In genomic region chr7:43727003-43727402, GRCh38 we compare ENCODE assay signal across 17 cellular contexts. TPM values are rescaled to one million over a fixed set of nuclear protein-coding genes. Genes with fewer than 3 reads are reported as not detected.
DNase-seq lines count a peak whose midpoint lies in the region; ATAC-seq, FAIRE-seq and TF ChIP-seq lines count a peak whose summit lies in the region.
"Had no signal": no experiment of that assay in that cellular context is flagged by ENCODE, and none has a peak within 500 bp of the region (broad histone marks: within the 10 kb centered on the region; RNA-seq: fewer than 3 reads in every experiment).

No MANE protein-coding gene starts in this region.

- FAIRE-seq in HepG2 (lab: Jason Lieb, UNC) (no peak), urothelium cell line (lab: Jason Lieb, UNC) (peak; percentile 35)
- FAIRE-seq: G401.6 had no signal

- H4K20me1 ChIP-seq in HepG2 (ENCODE audit: insufficient read depth, low read length), result peaks cover 5% of the 10 kb centered on the region; the same call in 1 of the 2 replicates
- no peaks in the 10 kb centered on the region for H4K20me1 ChIP-seq in OCI-LY1 (ENCODE audit: insufficient read depth, low read length)
- H4K20me1 ChIP-seq in fibroblast of lung (ENCODE audit: control insufficient read depth, extremely low read depth, insufficient read depth, low read length), result no peaks in the 10 kb centered on the region

- H3K27me3 ChIP-seq in HepG2 (ENCODE audit: control insufficient read depth in 1 of 2, insufficient read depth in 2 of 2, low read length in 2 of 2), result no peaks in the 10 kb centered on the region; a peak in 1 of 5 replicates
- H3K27me3 ChIP-seq in right lobe of liver, result no peaks in the 10 kb centered on the region
- H3K27me3 ChIP-seq in OCI-LY1 (ENCODE audit: insufficient read depth, low read length), result no peaks in the 10 kb centered on the region
- no peaks in the 10 kb centered on the region for H3K27me3 ChIP-seq in fibroblast of lung (ENCODE audit: control insufficient read depth, insufficient read depth, low read length)
- H3K27me3 ChIP-seq: testis had no signal

- no peak for TF ChIP-seq RAD21 in HepG2 (CRISPR knock-in tag; IDR thresholded peaks at IDR 0.05)

- POLR2A ChIA-PET in HepG2 (lab: Yijun Ruan, JAX), result no interaction called here

- H3K9me2 ChIP-seq in OCI-LY1 (ENCODE audit: low read depth, low read length), result no peaks in the 10 kb centered on the region

- no peak for DNase-seq in HepG2 (ENCODE audit: low spot score)
- no peak for DNase-seq in right lobe of liver
- no peak for DNase-seq in fibroblast of lung (ENCODE audit: low read depth in 2 of 2)
- no peak for DNase-seq in urothelium cell line (ENCODE audit: low spot score)
- no peak for DNase-seq in SW480 (ENCODE audit: low spot score)
- no peak for DNase-seq in epidermal melanocyte (ENCODE audit: insufficient read length, low spot score)
- DNase-seq: activated CD8-positive, alpha-beta memory T cell treated with anti-CD3 and anti-CD28 coated beads, Interleukin-2, amount 50 U/mL, for 4 hours; aorta; head of caudate nucleus; NCI-H2029 treated with DMSO at 0.1 percent for 48 hours; SHP77; testis had no signal

- no peak for TF ChIP-seq CTCF in HepG2 (CRISPR knock-in tag; IDR thresholded peaks at IDR 0.05)
- TF ChIP-seq CTCF in right lobe of liver (IDR thresholded peaks at IDR 0.05), result no peak
- no peak for TF ChIP-seq CTCF in OCI-LY1 (IDR thresholded peaks at IDR 0.05; ENCODE audit: low read length)
- TF ChIP-seq CTCF in fibroblast of lung (conservative IDR thresholded peaks at IDR 0.05 in 1 of 2, IDR thresholded peaks at IDR 0.05 in 1 of 2; ENCODE audit: low read depth in 1 of 2, low read length in 2 of 2), result no peak

- TF ChIP-seq EP300 in HepG2 (IDR thresholded peaks at IDR 0.05; ENCODE audit: low read depth in 2 of 2, low read length in 2 of 2) (no peak), HepG2 (CRISPR knock-in tag; IDR thresholded peaks at IDR 0.05; ENCODE audit: borderline replicate concordance) (no peak)

- no peak overlapping the region for H3K9ac ChIP-seq in HepG2 (ENCODE audit: insufficient read depth, low read depth, low read length)
- H3K9ac ChIP-seq in OCI-LY1 (ENCODE audit: low read length), result no peak overlapping the region
- no peak overlapping the region for H3K9ac ChIP-seq in fibroblast of lung (ENCODE audit: insufficient read depth, low read length)

- no peak for ATAC-seq in HepG2
- ATAC-seq in right lobe of liver, result no peak
- ATAC-seq in GM18858 (IDR thresholded peaks at IDR 0.05; ENCODE audit: unreplicated experiment), result no peak
- ATAC-seq: esophagus mucosa had no signal

- H2AFZ ChIP-seq in HepG2 (ENCODE audit: low read length), result no peak overlapping the region
- no peak overlapping the region for H2AFZ ChIP-seq in OCI-LY1 (ENCODE audit: low read length)
- no peak overlapping the region for H2AFZ ChIP-seq in fibroblast of lung (ENCODE audit: low read length)

- no TSS peak for BruUV-seq in HepG2 (replicated peaks; lab: Mats Ljungman, UMichigan)

- H3K4me3 ChIP-seq in HepG2 (replicated peaks in 1 of 3; ENCODE audit: insufficient read depth in 1 of 3, low read depth in 2 of 3, low read length in 3 of 3) (peak overlapping the region in 1 of 3 experiments; percentile 11; a peak in 1 of 6 replicates), right lobe of liver (no peak overlapping the region), OCI-LY1 (ENCODE audit: low read depth, low read length, poor library complexity, severe bottlenecking) (peak overlapping the region; percentile 78), fibroblast of lung (replicated peaks in 1 of 4; ENCODE audit: control extremely low read depth in 1 of 4, insufficient read depth in 1 of 4, low read depth in 3 of 4, low read length in 4 of 4) (no peak overlapping the region)
- H3K4me3 ChIP-seq: coronary artery, testis had no signal

- CTCF ChIA-PET in HepG2 (lab: Yijun Ruan, JAX; ENCODE audit: low intra/inter-chr PET ratio, low total read pairs), result interaction anchor here (3.0 kb wide), 1 partner anchor 112 kb away, joined by 14 read pairs; no protein-coding TSS in a partner anchor

- H3K27ac ChIP-seq in HepG2 (ENCODE audit: extremely low read length, insufficient read depth, low read length), result no peak overlapping the region
- no peak overlapping the region for H3K27ac ChIP-seq in right lobe of liver
- H3K27ac ChIP-seq in OCI-LY1 (ENCODE audit: low read depth, low read length, poor library complexity, severe bottlenecking), result no peak overlapping the region
- no peak overlapping the region for H3K27ac ChIP-seq in fibroblast of lung (ENCODE audit: insufficient read depth, low read length)
- H3K27ac ChIP-seq: coronary artery, testis had no signal

- H3K9me3 ChIP-seq in HepG2 (ENCODE audit: low read length), result no peaks in the 10 kb centered on the region
- H3K9me3 ChIP-seq in right lobe of liver, result no peaks in the 10 kb centered on the region
- 0 out of 2 replicates have a peak, but pooled peaks cover 3% of the 10 kb centered on the region for H3K9me3 ChIP-seq in OCI-LY1 (ENCODE audit: low read length)
- H3K9me3 ChIP-seq in fibroblast of lung (ENCODE audit: control insufficient read depth, insufficient read depth, low read depth, low read length), result no peaks in the 10 kb centered on the region
- H3K9me3 ChIP-seq: testis had no signal

- H3K4me2 ChIP-seq in HepG2 (ENCODE audit: low read depth, low read length) (peak overlapping the region; percentile 56), OCI-LY1 (ENCODE audit: low read length) (peak overlapping the region; percentile 28), fibroblast of lung (ENCODE audit: extremely low read depth, insufficient read depth, low read length) (peak overlapping the region; percentile 25)

- peaks cover 67% of the 10 kb centered on the region for H3K79me2 ChIP-seq in HepG2 (ENCODE audit: insufficient read depth, low read length)
- H3K79me2 ChIP-seq in OCI-LY1 (ENCODE audit: insufficient read depth, low read length), result peaks cover 65% of the 10 kb centered on the region
- H3K79me2 ChIP-seq in fibroblast of lung (ENCODE audit: control insufficient read depth, insufficient read depth, low read length), result peaks cover 36% of the 10 kb centered on the region

- H3K36me3 ChIP-seq in HepG2 (replicated peaks in 1 of 2; ENCODE audit: control insufficient read depth in 1 of 2, insufficient read depth in 2 of 2, low read length in 2 of 2), result no peaks in the 10 kb centered on the region; a peak in 1 of 5 replicates
- H3K36me3 ChIP-seq in right lobe of liver, result no peaks in the 10 kb centered on the region
- H3K36me3 ChIP-seq in OCI-LY1 (ENCODE audit: insufficient read depth, low read length), result peaks cover 17% of the 10 kb centered on the region
- no peaks in the 10 kb centered on the region for H3K36me3 ChIP-seq in fibroblast of lung (ENCODE audit: control insufficient read depth, insufficient read depth, low read length)

- H3F3A ChIP-seq in OCI-LY1 (ENCODE audit: insufficient read depth, low read length), result no peaks in the 10 kb centered on the region

- intact Hi-C loops in HepG2 (cut with micrococcal nuclease; ENCODE audit: unreplicated experiment), result no loop called here
- intact Hi-C loops in right lobe of liver (cut with DNase I), result loop anchor here in 1 of 2 donors (10.0 kb wide), 1 partner anchor 142 kb away; the partner anchor contains the start of gene STK17A

- H3K4me1 ChIP-seq in HepG2 (ENCODE audit: insufficient read depth, low read length) (peaks cover 38% of the 10 kb centered on the region), right lobe of liver (peaks cover 0 to 15% (median 2%) of the 10 kb centered on the region in 4 donors), OCI-LY1 (ENCODE audit: insufficient read depth, low read length, severe bottlenecking) (peaks cover 24% of the 10 kb centered on the region), fibroblast of lung (ENCODE audit: control insufficient read depth, extremely low read depth, insufficient read depth, low read length) (peaks cover 2% of the 10 kb centered on the region)

- in situ Hi-C loops in HepG2 (cut with HindIII; ENCODE audit: extremely low pct_ligation_motif_present, low pct_unique_long_range_greater_than_20kb), result no loop called here

- TF ChIP-seq POLR2A in HepG2 (IDR thresholded peaks at IDR 0.05; ENCODE audit: insufficient read depth in 1 of 2, low read depth in 2 of 2, low read length in 2 of 2) (no peak), right lobe of liver (IDR thresholded peaks at IDR 0.05) (no peak)

- WGBS in HepG2 (ENCODE audit: low lambda C conversion rate), result 87% methylated on average over 5 of the region's 5 CpGs
- WGBS in right lobe of liver (ENCODE audit: insufficient coverage, low coverage, low lambda C conversion rate, missing lambda C conversion rate), result 89% methylated on average over 5 of the region's 5 CpGs

RNA-seq across cellular contexts. Expression of gene COA1, which starts 2.3 kb away (rescaled TPM):
- total RNA-seq in HepG2 (2016; rRNA removed; fragmentation: Illumina TruSeq; extraction: Trizol), result 65.7 and 73.8 TPM in 2 replicates
- 55.7 and 58.2 TPM in 2 replicates for total RNA-seq in HepG2 (2016; cell fraction: cytosol; rRNA removed; fragmentation: Illumina TruSeq; extraction: Trizol; ENCODE audit: low read depth)
- total RNA-seq in HepG2 (2016; cell fraction: insoluble cytoplasmic fraction; rRNA removed; fragmentation: Illumina TruSeq; extraction: Trizol), result 70.5 and 77.2 TPM in 2 replicates
- 72.3 and 77.3 TPM in 2 replicates for total RNA-seq in HepG2 (2016; cell fraction: membrane; rRNA removed; fragmentation: Illumina TruSeq; extraction: Trizol)
- 76.7 and 96.2 TPM in 2 replicates for total RNA-seq in HepG2 (2016; cell fraction: nucleus; rRNA removed; fragmentation: Illumina TruSeq; extraction: Trizol)
- 32.1 and 33.2 TPM in 2 replicates for polyA plus RNA-seq in HepG2 (2011; rRNA removed)
- polyA plus RNA-seq in HepG2 (2011; cell fraction: cytosol; rRNA removed), result 26.3 and 35.6 TPM in 2 replicates
- polyA plus RNA-seq in HepG2 (2011; cell fraction: nucleus; rRNA removed), result 25.4 and 32.3 TPM in 2 replicates
- 50.0 and 53.2 TPM in 2 replicates for polyA plus RNA-seq in HepG2 (2012)
- 44.5 and 61.1 TPM in 2 replicates for polyA plus RNA-seq in HepG2 (2016; cell fraction: cytosol; fragmentation: Illumina TruSeq; extraction: Trizol; ENCODE audit: low read depth)
- polyA plus RNA-seq in HepG2 (2016; cell fraction: insoluble cytoplasmic fraction; fragmentation: Illumina TruSeq; extraction: Trizol; ENCODE audit: low read depth), result 79.5 and 94.9 TPM in 2 replicates
- 74.5 and 82.3 TPM in 2 replicates for polyA plus RNA-seq in HepG2 (2016; cell fraction: membrane; fragmentation: Illumina TruSeq; extraction: Trizol; ENCODE audit: low read depth)
- 75.3 and 81.4 TPM in 2 replicates for polyA plus RNA-seq in HepG2 (2016; cell fraction: nucleus; fragmentation: Illumina TruSeq; extraction: Trizol; ENCODE audit: insufficient read depth, low read depth)
- 53.0 and 124 TPM in 2 replicates for polyA minus RNA-seq in HepG2 (2011; rRNA and poly(A)+ RNA removed; ENCODE audit: low replicate concordance)
- 14.2 and 15.8 TPM in 2 replicates for polyA minus RNA-seq in HepG2 (2011; cell fraction: cytosol; rRNA and poly(A)+ RNA removed)
- polyA minus RNA-seq in HepG2 (2011; cell fraction: nucleus; rRNA and poly(A)+ RNA removed), result 105 and 106 TPM in 2 replicates
- total RNA-seq in right lobe of liver, result 10 to 100 TPM; 15.8 to 35.6 (median 19.9) TPM
- 34.2 and 39.6 TPM in 2 replicates for total RNA-seq in fibroblast of lung
- 28.8 and 30.7 TPM in 2 replicates for polyA plus RNA-seq in fibroblast of lung
- 41.2 and 48.5 TPM in 2 replicates for polyA plus RNA-seq in fibroblast of lung (2012)
- 15.1 and 31.4 TPM in 2 replicates for polyA minus RNA-seq in fibroblast of lung (ENCODE audit: low replicate concordance)

RNA-seq across cellular contexts. Expression of gene BLVRA, which starts 31.5 kb away (rescaled TPM):
- total RNA-seq in HepG2 (2016; rRNA removed; fragmentation: Illumina TruSeq; extraction: Trizol), result 64.2 and 95.5 TPM in 2 replicates
- total RNA-seq in HepG2 (2016; cell fraction: cytosol; rRNA removed; fragmentation: Illumina TruSeq; extraction: Trizol; ENCODE audit: low read depth), result 21.9 and 23.4 TPM in 2 replicates
- 67.8 and 102 TPM in 2 replicates for total RNA-seq in HepG2 (2016; cell fraction: insoluble cytoplasmic fraction; rRNA removed; fragmentation: Illumina TruSeq; extraction: Trizol)
- 20.5 and 21.4 TPM in 2 replicates for total RNA-seq in HepG2 (2016; cell fraction: membrane; rRNA removed; fragmentation: Illumina TruSeq; extraction: Trizol)
- 27.3 and 29.0 TPM in 2 replicates for total RNA-seq in HepG2 (2016; cell fraction: nucleus; rRNA removed; fragmentation: Illumina TruSeq; extraction: Trizol)
- polyA plus RNA-seq in HepG2 (2011; rRNA removed), result 34.5 and 39.2 TPM in 2 replicates
- 47.8 and 49.9 TPM in 2 replicates for polyA plus RNA-seq in HepG2 (2011; cell fraction: cytosol; rRNA removed)
- polyA plus RNA-seq in HepG2 (2011; cell fraction: nucleus; rRNA removed), result 12.4 and 14.9 TPM in 2 replicates
- 44.0 and 55.0 TPM in 2 replicates for polyA plus RNA-seq in HepG2 (2012)
- 24.0 and 27.8 TPM in 2 replicates for polyA plus RNA-seq in HepG2 (2016; cell fraction: cytosol; fragmentation: Illumina TruSeq; extraction: Trizol; ENCODE audit: low read depth)
- 114 and 128 TPM in 2 replicates for polyA plus RNA-seq in HepG2 (2016; cell fraction: insoluble cytoplasmic fraction; fragmentation: Illumina TruSeq; extraction: Trizol; ENCODE audit: low read depth)
- 19.9 and 21.4 TPM in 2 replicates for polyA plus RNA-seq in HepG2 (2016; cell fraction: membrane; fragmentation: Illumina TruSeq; extraction: Trizol; ENCODE audit: low read depth)
- 45.1 and 49.9 TPM in 2 replicates for polyA plus RNA-seq in HepG2 (2016; cell fraction: nucleus; fragmentation: Illumina TruSeq; extraction: Trizol; ENCODE audit: insufficient read depth, low read depth)
- polyA minus RNA-seq in HepG2 (2011; rRNA and poly(A)+ RNA removed; ENCODE audit: low replicate concordance), result 29.9 and 40.1 TPM in 2 replicates
- polyA minus RNA-seq in HepG2 (2011; cell fraction: cytosol; rRNA and poly(A)+ RNA removed), result 17.3 and 18.1 TPM in 2 replicates
- 9.5 and 12.1 TPM in 2 replicates for polyA minus RNA-seq in HepG2 (2011; cell fraction: nucleus; rRNA and poly(A)+ RNA removed)
- total RNA-seq in right lobe of liver, result 10 to 100 TPM in 1 of 6 experiments, 1 to 10 TPM in 5; 3.1 to 14.7 (median 5.6) TPM
- total RNA-seq in fibroblast of lung, result 56.2 and 72.8 TPM in 2 replicates
- polyA plus RNA-seq in fibroblast of lung, result 108 and 124 TPM in 2 replicates
- polyA plus RNA-seq in fibroblast of lung (2012), result 104 and 114 TPM in 2 replicates
- polyA minus RNA-seq in fibroblast of lung (ENCODE audit: low replicate concordance), result 52.7 and 54.6 TPM in 2 replicates
